Comparison of ENCODE assay signal across 1 cellular context in genomic region chr22:21791635-21792625, GRCh38.
TF ChIP-seq lines count a peak whose summit lies in the region.

No MANE protein-coding gene starts in this region.

TF ChIP-seq in K562, 482 proteins besides CTCF, POLR2A, EP300 and RAD21 (continued from another document and continues in another):
- TF ChIP-seq CLOCK (CRISPR knock-in tag; IDR thresholded peaks at IDR 0.05; ENCODE audit: borderline replicate concordance) (no peak), ILF3 (IDR thresholded peaks at IDR 0.05; ENCODE audit: borderline replicate concordance) (no peak), VEZF1 (CRISPR knock-in tag; IDR thresholded peaks at IDR 0.05) (peak; percentile 75), THRA (IDR thresholded peaks at IDR 0.05) (no peak), ATF6 (CRISPR knock-in tag; IDR thresholded peaks at IDR 0.05) (0 out of 2 replicates have a peak, but pooled peaks have one; percentile 75), POLR2AphosphoS5 (IDR thresholded peaks at IDR 0.05; ENCODE audit: control insufficient read depth, insufficient read depth, low read depth, low read length) (no peak), CGGBP1 (CRISPR knock-in tag; IDR thresholded peaks at IDR 0.05) (no peak), TOE1 (IDR thresholded peaks at IDR 0.05; ENCODE audit: borderline replicate concordance) (no peak), TOE1 (CRISPR knock-in tag; IDR thresholded peaks at IDR 0.05; ENCODE audit: borderline replicate concordance, low read depth) (peak; percentile 98), ZNF57 (CRISPR knock-in tag; IDR thresholded peaks at IDR 0.05) (no peak), ERF (CRISPR knock-in tag; IDR thresholded peaks at IDR 0.05) (no peak), HMGN3 (IDR thresholded peaks at IDR 0.05; ENCODE audit: borderline replicate concordance, extremely low read depth, insufficient read length, low read depth, low read length) (peak; percentile 93), TEAD4 (IDR thresholded peaks at IDR 0.05; ENCODE audit: low read length) (peak; percentile 99), TEAD4 (CRISPR knock-in tag; IDR thresholded peaks at IDR 0.05; ENCODE audit: borderline replicate concordance) (no peak), JUND (IDR thresholded peaks at IDR 0.05; ENCODE audit: borderline replicate concordance, low read depth, low read length) (peak; percentile 100), JUND (tag; IDR thresholded peaks at IDR 0.05; ENCODE audit: borderline replicate concordance, low read depth, low read length) (no peak), MXI1 (IDR thresholded peaks at IDR 0.05; ENCODE audit: low read depth, low read length) (0 out of 2 replicates have a peak, but pooled peaks have one; percentile 41), ZNF609 (CRISPR knock-in tag; IDR thresholded peaks at IDR 0.05; ENCODE audit: borderline replicate concordance) (peak; percentile 99), ARID4B (CRISPR knock-in tag; IDR thresholded peaks at IDR 0.05) (peak; percentile 4; the same call in 1 of the 2 replicates), MBD1 (CRISPR knock-in tag; IDR thresholded peaks at IDR 0.05) (peak; percentile 93), STAG1 (CRISPR knock-in tag; IDR thresholded peaks at IDR 0.05; ENCODE audit: borderline replicate concordance) (no peak), E2F5 (CRISPR knock-in tag; IDR thresholded peaks at IDR 0.05) (peak; percentile 89), RCOR1 (IDR thresholded peaks at IDR 0.05; ENCODE audit: borderline replicate concordance in 1 of 2, low read depth in 2 of 2, low read length in 2 of 2) (peak; percentile 100), CBFB (CRISPR knock-in tag; IDR thresholded peaks at IDR 0.05) (no peak), CTBP1 (IDR thresholded peaks at IDR 0.05; ENCODE audit: borderline replicate concordance) (no peak), PKNOX1 (IDR thresholded peaks at IDR 0.05) (no peak), CREB1 (IDR thresholded peaks at IDR 0.05) (peak; percentile 88), CREB1 (CRISPR knock-in tag; IDR thresholded peaks at IDR 0.05) (no peak; the same call in 1 of the 2 replicates), NR2C1 (IDR thresholded peaks at IDR 0.05) (no peak), NR2C1 (tag; IDR thresholded peaks at IDR 0.05) (no peak), YY1 (IDR thresholded peaks at IDR 0.05; ENCODE audit: borderline replicate concordance in 1 of 3, control insufficient read depth in 1 of 3, extremely low read depth in 1 of 3, insufficient read depth in 3 of 3, insufficient read length in 1 of 3, insufficient replicate concordance in 2 of 3, low read depth in 1 of 3, low read length in 2 of 3) (no peak), HOXB6 (CRISPR knock-in tag; IDR thresholded peaks at IDR 0.05; ENCODE audit: borderline replicate concordance) (peak; percentile 86; the same call in 1 of the 2 replicates), MAX (CRISPR knock-in tag; IDR thresholded peaks at IDR 0.05) (0 out of 2 replicates have a peak, but pooled peaks have one; percentile 6), ZNF384 (IDR thresholded peaks at IDR 0.05; ENCODE audit: low read depth, low read length) (peak; percentile 49; the same call in 1 of the 2 replicates), ZZZ3 (IDR thresholded peaks at IDR 0.05) (no peak), CCNT2 (IDR thresholded peaks at IDR 0.05; ENCODE audit: borderline replicate concordance, extremely low read depth, insufficient read length, low read depth, low read length) (peak; percentile 91)
